In genomic region chr13:27401210-27401609, GRCh38 we compare ENCODE assay signal across 13 cellular contexts. TPM values are rescaled to one million over a fixed set of nuclear protein-coding genes. Genes with fewer than 3 reads are reported as not detected.
DNase-seq lines count a peak whose midpoint lies in the region; ATAC-seq and TF ChIP-seq lines count a peak whose summit lies in the region.
"Had no signal": no experiment of that assay in that cellular context is flagged by ENCODE, and none has a peak within 500 bp of the region (broad histone marks: within the 10 kb centered on the region; RNA-seq: fewer than 3 reads in every experiment).

No MANE protein-coding gene starts in this region.

- peaks cover 4% of the 10 kb centered on the region; the same call in 1 of the 2 replicates for H3K27me3 ChIP-seq in GM23248 (replicated peaks; ENCODE audit: insufficient read depth)
- peaks cover 27% of the 10 kb centered on the region for H3K27me3 ChIP-seq in PC-9 (ENCODE audit: insufficient read depth, low read depth)
- peaks cover under 1% of the 10 kb centered on the region for H3K27me3 ChIP-seq in foreskin keratinocyte

- 32 to 33% methylated on average over 3 of the region's 3 CpGs for WGBS in GM23248 (ENCODE audit: low coverage in 1 of 2, low lambda C conversion rate in 2 of 2, missing lambda C conversion rate in 2 of 2), 2 experiments

- no peak overlapping the region for H3K9ac ChIP-seq in GM23248

- H3K4me1 ChIP-seq in GM23248 (ENCODE audit: insufficient read depth) (peaks cover 16% of the 10 kb centered on the region), PC-9 (replicated peaks; ENCODE audit: insufficient read depth) (no peaks in the 10 kb centered on the region), foreskin keratinocyte (no peaks in the 10 kb centered on the region)

- no TSS peak for BruUV-seq in PC-9 (replicated peaks; lab: Mats Ljungman, UMichigan)

- POLR2A ChIA-PET in PC-9 (lab: Charles Lee; ENCODE audit: unreplicated experiment), result no interaction called here

- no peaks in the 10 kb centered on the region for H3K79me2 ChIP-seq in GM23248 (ENCODE audit: insufficient read depth)
- H3K79me2 ChIP-seq in PC-9 (ENCODE audit: low read depth), result no peaks in the 10 kb centered on the region

- H2AFZ ChIP-seq in GM23248, result peak overlapping the region; percentile 51; the same call in 1 of the 2 replicates
- peak overlapping the region; percentile 39; the same call in 1 of the 2 replicates for H2AFZ ChIP-seq in PC-9

- H3F3A ChIP-seq in GM23248 (ENCODE audit: insufficient read depth) (peaks cover 18% of the 10 kb centered on the region; the same call in 1 of the 2 replicates), PC-9 (ENCODE audit: insufficient read depth, low read depth) (no peaks in the 10 kb centered on the region)

- no peaks in the 10 kb centered on the region for H3K9me3 ChIP-seq in GM23248 (ENCODE audit: low read depth)
- no peaks in the 10 kb centered on the region for H3K9me3 ChIP-seq in PC-9 (ENCODE audit: insufficient read depth, low read depth)

- TF ChIP-seq CTCF in PC-9 (conservative IDR thresholded peaks at IDR 0.05), result no peak
- TF ChIP-seq CTCF in foreskin keratinocyte (conservative IDR thresholded peaks at IDR 0.05), result no peak

- H3K9me2 ChIP-seq in GM23248 (ENCODE audit: insufficient read depth) (no peaks in the 10 kb centered on the region), PC-9 (ENCODE audit: insufficient read depth) (no peaks in the 10 kb centered on the region)

- DNase-seq in GM23248 (peak; percentile 12), PC-9 (no peak), foreskin keratinocyte (peak in 1 of 2 donors; percentile 25), renal cortical epithelial cell (ENCODE audit: low read depth) (peak; percentile 8)
- no peak for DNase-seq in activated CD8-positive, alpha-beta memory T cell treated with anti-CD3 and anti-CD28 coated beads, Interleukin-2, amount 50 U/mL, for 48 hours
- DNase-seq in stimulated activated CD4-positive, alpha-beta T cell treated with anti-CD3 and anti-CD28 coated beads, Interleukin-4, amount 100 ng/mL, for 4 hours, result no peak
- DNase-seq: activated naive CD8-positive, alpha-beta T cell treated with anti-CD3 and anti-CD28 coated beads, Interleukin-2, amount 10 ng/mL, durations not matched to agents 7 days and 5 days; CD4-positive, alpha-beta memory T cell; cerebellar nuclear complex; NCI-H2081 treated with DMSO at 0.1 percent for 48 hours; retina had no signal

- H3K4me2 ChIP-seq in GM23248 (ENCODE audit: unreplicated experiment), result no peak overlapping the region
- H3K4me2 ChIP-seq in PC-9, result peak overlapping the region; percentile 35

- in situ Hi-C loops in GM23248 (cut with MboI), result no loop called here

- H4K20me1 ChIP-seq in GM23248 (ENCODE audit: insufficient read depth), result no peaks in the 10 kb centered on the region
- no peaks in the 10 kb centered on the region for H4K20me1 ChIP-seq in PC-9 (ENCODE audit: insufficient read depth)

- H3K36me3 ChIP-seq in GM23248 (ENCODE audit: low read depth), result no peaks in the 10 kb centered on the region
- no peaks in the 10 kb centered on the region for H3K36me3 ChIP-seq in PC-9 (ENCODE audit: low read depth)

- intact Hi-C loops in PC-9 (cut with micrococcal nuclease; ENCODE audit: unreplicated experiment), result no loop called here

- ATAC-seq in foreskin keratinocyte (peak; percentile 57), HG03139 (IDR thresholded peaks at IDR 0.05; ENCODE audit: unreplicated experiment) (no peak), GM19324 (IDR thresholded peaks at IDR 0.05; ENCODE audit: low FRiP score, unreplicated experiment) (no peak)

- H3K27ac ChIP-seq in GM23248, result no peak overlapping the region
- H3K27ac ChIP-seq in PC-9, result no peak overlapping the region
- no peak overlapping the region for H3K27ac ChIP-seq in foreskin keratinocyte

- CTCF ChIA-PET in PC-9 (lab: Charles Lee), result no interaction called here

- H3K4me3 ChIP-seq in GM23248 (no peak overlapping the region), PC-9 (no peak overlapping the region)

RNA-seq across cellular contexts. Expression of gene GTF3A, which starts 23.2 kb away (rescaled TPM):
- 59.9 and 86.2 TPM in 2 replicates for total RNA-seq in GM23248 (2014; rRNA removed; shearing (Covaris generic))
- 163 TPM in 2 replicates for polyA plus RNA-seq in GM23248 (2016; fragmentation: Nextera tagmentation; extraction: Ambion mirVana)
- 105 and 130 TPM in 2 replicates for total RNA-seq in PC-9 (2021)
- total RNA-seq in foreskin keratinocyte, result 113 and 117 TPM in 2 replicates
- 104 and 114 TPM in 2 replicates for polyA plus RNA-seq in foreskin keratinocyte
- 88.7 and 123 TPM in 2 replicates for total RNA-seq in renal cortical epithelial cell

RNA-seq across cellular contexts. Expression of gene MTIF3, which starts 49.2 kb away (rescaled TPM):
- 38.2 and 40.7 TPM in 2 replicates for total RNA-seq in GM23248 (2014; rRNA removed; shearing (Covaris generic))
- polyA plus RNA-seq in GM23248 (2016; fragmentation: Nextera tagmentation; extraction: Ambion mirVana) (64.0 and 66.5 TPM in 2 replicates), foreskin keratinocyte (44.9 and 45.3 TPM in 2 replicates)
- total RNA-seq in PC-9 (2021) (22.9 and 28.3 TPM in 2 replicates), foreskin keratinocyte (39.0 and 40.9 TPM in 2 replicates), renal cortical epithelial cell (48.3 and 62.1 TPM in 2 replicates)

Comparison
In these comparisons a context has a peak if more than half of its experiments do, and no peak if none do; other contexts are left out.
1. DNase-seq: peak in GM23248 (single experiment) and renal cortical epithelial cell (single experiment); none in PC-9 (0 of 2), activated CD8-positive, alpha-beta memory T cell treated with anti-CD3 and anti-CD28 coated beads, Interleukin-2, amount 50 U/mL, for 48 hours (single experiment) and stimulated activated CD4-positive, alpha-beta T cell treated with anti-CD3 and anti-CD28 coated beads, Interleukin-4, amount 100 ng/mL, for 4 hours (0 of 2).